12 cellular contexts compared by ENCODE assay signal in genomic region chr16:12344577-12345343, GRCh38.
"Had no signal": no experiment of that assay in that cellular context is flagged by ENCODE, and none has a peak within 500 bp of the region (broad histone marks: within the 10 kb centered on the region; RNA-seq: fewer than 3 reads in every experiment).

No MANE protein-coding gene starts in this region.

- H3K4me1 ChIP-seq: colonic mucosa, right lobe of liver, upper lobe of right lung had no signal

- H3K4me3 ChIP-seq: colonic mucosa, heart left ventricle, lower lobe of right lung, right lobe of liver, stomach, testis, upper lobe of right lung had no signal

- H3K36me3 ChIP-seq: colonic mucosa, heart left ventricle, lower lobe of right lung, right lobe of liver, stomach, upper lobe of right lung had no signal

- DNase-seq: activated CD4-positive, alpha-beta memory T cell treated with anti-CD3 and anti-CD28 coated beads for 36 hours; activated effector memory CD4-positive, alpha-beta T cell treated with Interleukin-2 at 50 U/mL for 16 hours; activated T-cell treated with anti-CD3 and anti-CD28 coated beads, Interleukin-2, amount 50 U/mL, for 24 hours; colonic mucosa; heart left ventricle; immature natural killer cell; lower lobe of right lung; right lobe of liver; stomach; testis; upper lobe of right lung had no signal

- H3K27ac ChIP-seq: colonic mucosa, heart left ventricle, lower lobe of right lung, right lobe of liver, stomach, testis, upper lobe of right lung, VCaP had no signal

- H3K9me3 ChIP-seq: colonic mucosa, heart left ventricle, lower lobe of right lung, right lobe of liver, stomach, testis, upper lobe of right lung had no signal

- H3K27me3 ChIP-seq: colonic mucosa, heart left ventricle, right lobe of liver, stomach, testis, upper lobe of right lung had no signal
